Comparison of ENCODE assay signal across 14 cellular contexts in genomic region chr5:177388521-177389052, GRCh38. TPM values are rescaled to one million over a fixed set of nuclear protein-coding genes. Genes with fewer than 3 reads are reported as not detected.
A peak's percentile ranks its signal among the peaks of the same experiment; 100 is the strongest.
DNase-seq lines count a peak whose midpoint lies in the region; ATAC-seq, FAIRE-seq and TF ChIP-seq lines count a peak whose summit lies in the region.
"Had no signal": no experiment of that assay in that cellular context is flagged by ENCODE, and none has a peak within 500 bp of the region (broad histone marks: within the 10 kb centered on the region; RNA-seq: fewer than 3 reads in every experiment).

No MANE protein-coding gene starts in this region.

- H3K9me3 Mint-ChIP-seq in activated CD8-positive, alpha-beta memory T cell treated with anti-CD3 and anti-CD28 coated beads, Interleukin-2, amount 10 ng/mL, durations not matched to agents 7 days and 5 days (ENCODE audit: low read depth): no peaks in the 10 kb centered on the region

- H3K27ac Mint-ChIP-seq in activated CD8-positive, alpha-beta memory T cell treated with anti-CD3 and anti-CD28 coated beads, Interleukin-2, amount 10 ng/mL, durations not matched to agents 7 days and 5 days: peak overlapping the region; percentile 88

- no peaks in the 10 kb centered on the region for H3K9me3 ChIP-seq in small intestine (ENCODE audit: control insufficient read depth, low read depth)

- no peak overlapping the region for H3K4me3 Mint-ChIP-seq in activated CD8-positive, alpha-beta memory T cell treated with anti-CD3 and anti-CD28 coated beads, Interleukin-2, amount 10 ng/mL, durations not matched to agents 7 days and 5 days

- no peaks in the 10 kb centered on the region for H3K36me3 ChIP-seq in small intestine (ENCODE audit: control insufficient read depth in 2 of 2, insufficient read depth in 2 of 2, low read length in 2 of 2)

- CTCF ChIA-PET in activated CD8-positive, alpha-beta memory T cell treated with anti-CD3 and anti-CD28 coated beads, Interleukin-2, amount 10 ng/mL, durations not matched to agents 7 days and 5 days (lab: Charles Lee): interaction anchor here (1.0 to 20.4 kb wide), 15 partner anchors 10 to 728 kb away, joined by 3 to 405 read pairs (median 39); partner anchors contain the start of genes PDLIM7, PFN3, PRR7 and RGS14
- CTCF ChIA-PET in RWPE1 (lab: Yijun Ruan, JAX): interaction anchor here (1.2 to 7.4 kb wide), 6 partner anchors 15 to 107 kb away, joined by 3 to 162 read pairs (median 21); partner anchors contain the start of gene PFN3

- no peaks in the 10 kb centered on the region for H3K36me3 Mint-ChIP-seq in activated CD8-positive, alpha-beta memory T cell treated with anti-CD3 and anti-CD28 coated beads, Interleukin-2, amount 10 ng/mL, durations not matched to agents 7 days and 5 days

- no peak overlapping the region for H3K4me3 ChIP-seq in small intestine (ENCODE audit: low read depth in 1 of 2, low read length in 2 of 2)

- no peak for FAIRE-seq in small intestine (lab: Jason Lieb, UNC)
- FAIRE-seq in D721Med (lab: Jason Lieb, UNC): no peak
- FAIRE-seq: colon had no signal

- TF ChIP-seq CTCF in RWPE1 (conservative IDR thresholded peaks at IDR 0.05; ENCODE audit: low read depth) (no peak), D721Med (IDR thresholded peaks at IDR 0.05; ENCODE audit: insufficient read depth, missing control alignments) (no peak)

- peaks cover 54% of the 10 kb centered on the region for H3K4me1 Mint-ChIP-seq in activated CD8-positive, alpha-beta memory T cell treated with anti-CD3 and anti-CD28 coated beads, Interleukin-2, amount 10 ng/mL, durations not matched to agents 7 days and 5 days

- no peaks in the 10 kb centered on the region for H3K4me1 ChIP-seq in small intestine (ENCODE audit: control insufficient read depth in 2 of 2, insufficient read depth in 1 of 2, low read depth in 1 of 2, low read length in 1 of 2)

- H3K27me3 ChIP-seq in small intestine (ENCODE audit: control insufficient read depth in 2 of 2, insufficient read depth in 2 of 2, low read length in 2 of 2): no peaks in the 10 kb centered on the region

- peak overlapping the region; percentile 99 for H3K27ac ChIP-seq in RWPE1
- H3K27ac ChIP-seq in epithelial cell of prostate: peak overlapping the region; percentile 69
- H3K27ac ChIP-seq in small intestine (ENCODE audit: low read depth in 1 of 2, low read length in 1 of 2): peak overlapping the region; percentile 23 to 55

- 88 to 92% (median 90%) methylated on average over 10 of the region's 10 CpGs for WGBS in small intestine, 3 donors

- ATAC-seq in activated CD8-positive, alpha-beta memory T cell treated with anti-CD3 and anti-CD28 coated beads, Interleukin-2, amount 10 ng/mL, durations not matched to agents 7 days and 5 days: no peak

- no peaks in the 10 kb centered on the region for H3K27me3 Mint-ChIP-seq in activated CD8-positive, alpha-beta memory T cell treated with anti-CD3 and anti-CD28 coated beads, Interleukin-2, amount 10 ng/mL, durations not matched to agents 7 days and 5 days

- POLR2A ChIA-PET in RWPE1 (lab: Yijun Ruan, JAX; ENCODE audit: low non-redundant PET): interaction anchor here (0.6 to 2.5 kb wide), 3 partner anchors 11 to 67 kb away, joined by 3 to 15 read pairs (median 3); no protein-coding TSS in a partner anchor

- no peak for DNase-seq in activated CD8-positive, alpha-beta memory T cell treated with anti-CD3 and anti-CD28 coated beads, Interleukin-2, amount 10 ng/mL, durations not matched to agents 7 days and 5 days
- no peak for DNase-seq in activated CD8-positive, alpha-beta memory T cell treated with anti-CD3 and anti-CD28 coated beads, Interleukin-2, amount 50 U/mL, for 4 hours
- DNase-seq in RWPE1 (ENCODE audit: low spot score): peak; percentile 67
- DNase-seq in epithelial cell of prostate (ENCODE audit: low read depth, low spot score): no peak
- no peak for DNase-seq in small intestine
- DNase-seq in cerebellum (ENCODE audit: low spot score): no peak
- DNase-seq in NCI-H1694 (lab: John Stamatoyannopoulos, UW): no peak
- no peak for DNase-seq in D721Med (ENCODE audit: insufficient read length, low spot score)
- DNase-seq: NCI-H510A treated with DMSO at 0.1 percent for 48 hours had no signal

RNA-seq across cellular contexts. Expression of gene SLC34A1, which starts 4.4 kb away (rescaled TPM):
- under 1 TPM; 0.19 to 0.85 TPM for total RNA-seq in activated CD8-positive, alpha-beta memory T cell treated with anti-CD3 and anti-CD28 coated beads, Interleukin-2, amount 10 ng/mL, durations not matched to agents 7 days and 5 days
- polyA plus RNA-seq in small intestine: under 1 TPM in 1 of 3 donors, not detected in 2; 0.01 TPM
- total RNA-seq in cerebellum: not detected
- total RNA-seq: Daoy, kidney epithelial cell, urinary bladder had no signal
- polyA plus RNA-seq: AG04450 had no signal

RNA-seq across cellular contexts. Expression of gene PFN3, which starts 11.9 kb away (rescaled TPM):
- total RNA-seq in activated CD8-positive, alpha-beta memory T cell treated with anti-CD3 and anti-CD28 coated beads, Interleukin-2, amount 10 ng/mL, durations not matched to agents 7 days and 5 days: not detected
- not detected for polyA plus RNA-seq in small intestine
- total RNA-seq in cerebellum: not detected
- total RNA-seq: Daoy, kidney epithelial cell, urinary bladder had no signal
- polyA plus RNA-seq: AG04450, urinary bladder had no signal

RNA-seq across cellular contexts. Expression of gene F12, which starts 20.8 kb away (rescaled TPM):
- total RNA-seq in activated CD8-positive, alpha-beta memory T cell treated with anti-CD3 and anti-CD28 coated beads, Interleukin-2, amount 10 ng/mL, durations not matched to agents 7 days and 5 days: 1 to 10 TPM; 1.3 to 2.2 TPM
- 10 to 100 TPM; 17.0 to 22.4 (median 20.3) TPM for polyA plus RNA-seq in small intestine
- total RNA-seq in cerebellum: 3.3 TPM
- total RNA-seq: urinary bladder had no signal

RNA-seq across cellular contexts. Expression of gene RGS14, which starts 30.9 kb away (rescaled TPM):
- total RNA-seq in activated CD8-positive, alpha-beta memory T cell treated with anti-CD3 and anti-CD28 coated beads, Interleukin-2, amount 10 ng/mL, durations not matched to agents 7 days and 5 days: 10 to 100 TPM; 52.3 to 93.0 TPM
- 10 to 100 TPM; 12.8 to 22.7 (median 18.6) TPM for polyA plus RNA-seq in small intestine
- total RNA-seq in cerebellum: 1.8 TPM

RNA-seq across cellular contexts. Expression of gene LMAN2, which starts 37.1 kb away (rescaled TPM):
- 100 to 1,000 TPM; 133 to 140 TPM for total RNA-seq in activated CD8-positive, alpha-beta memory T cell treated with anti-CD3 and anti-CD28 coated beads, Interleukin-2, amount 10 ng/mL, durations not matched to agents 7 days and 5 days
- polyA plus RNA-seq in small intestine: 100 to 1,000 TPM in 1 of 3 donors, 10 to 100 TPM in 2; 73.6 to 304 (median 91.9) TPM
- 69.0 TPM for total RNA-seq in cerebellum

Comparison
In these comparisons a context has a peak if more than half of its experiments do, and no peak if none do; other contexts are left out.
1. H3K27ac ChIP-seq: peak in every context shown above with its lines; median percentile 99 in RWPE1; 69 in epithelial cell of prostate; 39 in small intestine.